Comparison of ENCODE assay signal across 8 cellular contexts in genomic region chr1:210293191-210293607, GRCh38. TPM values are rescaled to one million over a fixed set of nuclear protein-coding genes. Genes with fewer than 3 reads are reported as not detected.
DNase-seq lines count a peak whose midpoint lies in the region; ATAC-seq, FAIRE-seq and TF ChIP-seq lines count a peak whose summit lies in the region.

No MANE protein-coding gene starts in this region.

- H2AFZ ChIP-seq in GM23248 = no peak overlapping the region; the same call in 1 of the 2 replicates

- no peaks in the 10 kb centered on the region for H3K36me3 Mint-ChIP-seq in stimulated activated effector memory CD8-positive, alpha-beta T cell treated with anti-CD3 and anti-CD28 coated beads, Interleukin-12 subunit alpha, Interleukin-12 subunit beta, amount 100 ng/mL, for 72 hours

- no peaks in the 10 kb centered on the region for H3K79me2 ChIP-seq in GM23248 (ENCODE audit: insufficient read depth)

- no peaks in the 10 kb centered on the region for H3K4me1 Mint-ChIP-seq in stimulated activated effector memory CD8-positive, alpha-beta T cell treated with anti-CD3 and anti-CD28 coated beads, Interleukin-12 subunit alpha, Interleukin-12 subunit beta, amount 100 ng/mL, for 72 hours

- no peaks in the 10 kb centered on the region for H4K20me1 ChIP-seq in GM23248 (ENCODE audit: insufficient read depth)

- TF ChIP-seq CTCF in body of pancreas (IDR thresholded peaks at IDR 0.05) = no peak
- no peak for TF ChIP-seq CTCF in kidney (IDR thresholded peaks at IDR 0.05; ENCODE audit: borderline replicate concordance, extremely low read depth, insufficient read depth)

- intact Hi-C loops in body of pancreas (cut with DNase I) = no loop called here
- intact Hi-C loops in kidney (cut with DNase I) = no loop called here

- H3K4me1 ChIP-seq in GM23248 (ENCODE audit: insufficient read depth) (peaks cover 32% of the 10 kb centered on the region), body of pancreas (peaks cover 19% of the 10 kb centered on the region), kidney (ENCODE audit: control insufficient read depth in 1 of 2, insufficient read depth in 1 of 2, low read depth in 1 of 2, low read length in 2 of 2) (peaks cover 0 to 12% of the 10 kb centered on the region in 2 donors)

- peak overlapping the region; percentile 85 for H3K4me2 ChIP-seq in GM23248 (ENCODE audit: unreplicated experiment)

- H3K27me3 ChIP-seq in GM23248 (replicated peaks; ENCODE audit: insufficient read depth) (peaks cover 23% of the 10 kb centered on the region), body of pancreas (no peaks in the 10 kb centered on the region)

- DNase-seq in GM23248 (peak; percentile 80), body of pancreas (peak; percentile 14 to 45 (median 32)), kidney (no peak), caudate nucleus (lab: John Stamatoyannopoulos, UW) (no peak), NCI-H526 (lab: John Stamatoyannopoulos, UW) (no peak)
- DNase-seq in stimulated activated effector memory CD8-positive, alpha-beta T cell treated with anti-CD3 and anti-CD28 coated beads, Interleukin-12 subunit alpha, Interleukin-12 subunit beta, amount 100 ng/mL, for 72 hours (ENCODE audit: low spot score in 2 of 2) = no peak

- peak; percentile 33 for ATAC-seq in body of pancreas
- ATAC-seq in stimulated activated effector memory CD8-positive, alpha-beta T cell treated with anti-CD3 and anti-CD28 coated beads, Interleukin-12 subunit alpha, Interleukin-12 subunit beta, amount 100 ng/mL, for 72 hours = no peak
- ATAC-seq in GM19023 (IDR thresholded peaks at IDR 0.05; ENCODE audit: unreplicated experiment) = no peak
- no peak for ATAC-seq in HG02981 (IDR thresholded peaks at IDR 0.05; ENCODE audit: unreplicated experiment)

- H3K9me3 Mint-ChIP-seq in stimulated activated effector memory CD8-positive, alpha-beta T cell treated with anti-CD3 and anti-CD28 coated beads, Interleukin-12 subunit alpha, Interleukin-12 subunit beta, amount 100 ng/mL, for 72 hours = no peaks in the 10 kb centered on the region

- H3K4me3 Mint-ChIP-seq in stimulated activated effector memory CD8-positive, alpha-beta T cell treated with anti-CD3 and anti-CD28 coated beads, Interleukin-12 subunit alpha, Interleukin-12 subunit beta, amount 100 ng/mL, for 72 hours = peak overlapping the region; percentile 39

- TF ChIP-seq POLR2A in body of pancreas (IDR thresholded peaks at IDR 0.05) = no peak

- no peak for FAIRE-seq in kidney (lab: Jason Lieb, UNC)

- H3K4me3 ChIP-seq in GM23248 = peak overlapping the region; percentile 70
- no peak overlapping the region for H3K4me3 ChIP-seq in body of pancreas
- H3K4me3 ChIP-seq in kidney (ENCODE audit: low read length in 2 of 2) = peak overlapping the region in 1 of 2 donors; percentile 68

- peak overlapping the region; percentile 20 for H3K27ac ChIP-seq in GM23248
- H3K27ac ChIP-seq in body of pancreas = peak overlapping the region; percentile 46 to 80 (median 68)
- peak overlapping the region; percentile 68 to 87 for H3K27ac ChIP-seq in kidney (ENCODE audit: low read depth in 2 of 2, low read length in 2 of 2)
- H3K27ac ChIP-seq in caudate nucleus (ENCODE audit: low read depth, low read length) = no peak overlapping the region

- in situ Hi-C loops in GM23248 (cut with MboI) = loop anchor here (25.0 kb wide), 1 partner anchor 431 kb away; no protein-coding TSS in a partner anchor

- H3K36me3 ChIP-seq in GM23248 (ENCODE audit: low read depth) (no peaks in the 10 kb centered on the region), body of pancreas (replicated peaks in 1 of 2; ENCODE audit: insufficient read depth in 1 of 2, low read depth in 2 of 2) (no peaks in the 10 kb centered on the region), kidney (ENCODE audit: control insufficient read depth in 1 of 2, insufficient read depth in 2 of 2, low read length in 2 of 2) (no peaks in the 10 kb centered on the region)

- no peaks in the 10 kb centered on the region for H3K9me2 ChIP-seq in GM23248 (ENCODE audit: insufficient read depth)

- WGBS in GM23248 (ENCODE audit: low coverage in 1 of 2, low lambda C conversion rate in 2 of 2, missing lambda C conversion rate in 2 of 2), 2 experiments = 2 to 8% methylated on average over 7 of the region's 7 CpGs
- 43 to 44% methylated on average over 7 of the region's 7 CpGs for WGBS in body of pancreas, 2 donors

- peaks cover 19% of the 10 kb centered on the region for H3F3A ChIP-seq in GM23248 (ENCODE audit: insufficient read depth)

- no peaks in the 10 kb centered on the region for H3K9me3 ChIP-seq in GM23248 (ENCODE audit: low read depth)
- no peaks in the 10 kb centered on the region for H3K9me3 ChIP-seq in body of pancreas
- H3K9me3 ChIP-seq in kidney (ENCODE audit: control insufficient read depth in 1 of 2, low read length in 2 of 2) = no peaks in the 10 kb centered on the region

- H3K9ac ChIP-seq in GM23248 (no peak overlapping the region), kidney (ENCODE audit: low read length in 2 of 2) (peak overlapping the region in 1 of 2 donors; percentile 80)

- no peak overlapping the region for H3K27ac Mint-ChIP-seq in stimulated activated effector memory CD8-positive, alpha-beta T cell treated with anti-CD3 and anti-CD28 coated beads, Interleukin-12 subunit alpha, Interleukin-12 subunit beta, amount 100 ng/mL, for 72 hours

RNA-seq across cellular contexts. Expression of gene HHAT, which starts 35.5 kb away (rescaled TPM):
- 1.9 TPM in 2 replicates for total RNA-seq in GM23248 (2014; rRNA removed; shearing (Covaris generic))
- polyA plus RNA-seq in GM23248 (2016; fragmentation: Nextera tagmentation; extraction: Ambion mirVana) (1.6 and 1.8 TPM in 2 replicates), kidney (ENCODE audit: insufficient read depth, low read depth, low replicate concordance) (5.5 TPM)
- total RNA-seq in body of pancreas (10 to 100 TPM in 1 of 2 donors, 1 to 10 TPM in 1; 4.4 to 19.4 TPM), kidney (9.7 TPM)

Comparison
In these comparisons a context has a peak if more than half of its experiments do, and no peak if none do; other contexts are left out.
1. DNase-seq: peak in GM23248 (single experiment) and body of pancreas (4 of 4); none in kidney (single experiment), stimulated activated effector memory CD8-positive, alpha-beta T cell treated with anti-CD3 and anti-CD28 coated beads, Interleukin-12 subunit alpha, Interleukin-12 subunit beta, amount 100 ng/mL, for 72 hours (0 of 2), caudate nucleus (0 of 61) and NCI-H526 (0 of 2).